20 cellular contexts compared by ENCODE assay signal in the genomic region with DNA sequence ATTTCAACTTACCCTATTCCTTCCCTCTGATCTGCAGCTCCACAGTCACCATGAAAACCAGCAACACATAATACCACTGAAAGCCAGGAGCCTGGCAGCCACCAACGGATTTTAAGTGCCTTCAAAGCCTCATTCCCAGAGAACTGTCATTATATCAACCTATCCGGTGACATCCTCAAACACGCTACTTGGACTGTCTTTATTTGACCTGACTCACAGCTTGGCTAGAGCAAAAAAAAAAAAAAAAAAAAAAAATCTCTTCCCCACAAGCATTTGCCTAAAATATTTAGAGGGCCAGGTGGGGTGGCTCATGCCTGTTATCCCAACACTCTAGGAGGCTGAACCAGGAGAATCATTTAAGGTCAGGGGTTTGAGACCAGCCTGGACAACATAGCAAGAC.
"Had no signal": no experiment of that assay in that cellular context is flagged by ENCODE, and none has a peak within 500 bp of the region (broad histone marks: within the 10 kb centered on the region; RNA-seq: fewer than 3 reads in every experiment).

No MANE protein-coding gene starts in this region.

- H3K27ac ChIP-seq: ascending aorta, hepatocyte, lower lobe of right lung, testis, upper lobe of left lung had no signal

- DNase-seq: activated CD4-positive, alpha-beta T cell treated with anti-CD3 and anti-CD28 coated beads, Interleukin-2, amount 50 U/mL, for 1 hour; activated CD8-positive, alpha-beta memory T cell treated with anti-CD3 and anti-CD28 coated beads, Interleukin-2, amount 50 U/mL, for 4 hours; activated naive CD4-positive, alpha-beta T cell treated with anti-CD3 and anti-CD28 coated beads, Interleukin-2, amount 10 ng/mL, durations not matched to agents 7 days and 5 days; activated naive CD8-positive, alpha-beta T cell treated with anti-CD3 and anti-CD28 coated beads, Interleukin-2, amount 50 U/mL, for 24 hours; activated T-cell treated with anti-CD3 and anti-CD28 coated beads, Interleukin-2, amount 50 U/mL, for 4 hours; cerebellar nuclear complex; effector CD4-positive, alpha-beta T cell; left cardiac atrium; lower lobe of right lung; nephron progenitor cell; right cardiac atrium; small intestine; stimulated activated CD4-positive, alpha-beta T cell treated with anti-CD3 and anti-CD28 coated beads, Interleukin-4, amount 100 ng/mL, for 4 hours; T1000; testis; upper lobe of left lung had no signal

- H3K4me3 ChIP-seq: ascending aorta, hepatocyte, lower lobe of right lung, testis, upper lobe of left lung had no signal

- H3K27me3 ChIP-seq: ascending aorta, hepatocyte, testis, upper lobe of left lung had no signal

- H3K9me3 ChIP-seq: testis had no signal

- H3K36me3 ChIP-seq: ascending aorta, lower lobe of right lung, upper lobe of left lung had no signal

- H3K4me1 ChIP-seq: testis had no signal

- ATAC-seq: activated CD4-positive, CD25-positive, alpha-beta regulatory T cell treated with anti-CD3 and anti-CD28 coated beads, Interleukin-2, amount 50 U/mL, for 24 hours; activated naive CD8-positive, alpha-beta T cell treated with anti-CD3 and anti-CD28 coated beads, Interleukin-2, amount 50 U/mL, for 24 hours; activated T-cell treated with anti-CD3 and anti-CD28 coated beads, Interleukin-2, amount 50 U/mL, for 4 hours; lower lobe of right lung; stimulated activated memory B cell treated with anti-CD40 and anti-IgM and Interleukin-4, amounts not matched to agents 10 μg/mL and 1 μg/mL and 100 μg/mL, for 72 hours had no signal

- H2AFZ ChIP-seq: hepatocyte had no signal
